ENCODE assay signal across 23 cellular contexts in the genomic region with DNA sequence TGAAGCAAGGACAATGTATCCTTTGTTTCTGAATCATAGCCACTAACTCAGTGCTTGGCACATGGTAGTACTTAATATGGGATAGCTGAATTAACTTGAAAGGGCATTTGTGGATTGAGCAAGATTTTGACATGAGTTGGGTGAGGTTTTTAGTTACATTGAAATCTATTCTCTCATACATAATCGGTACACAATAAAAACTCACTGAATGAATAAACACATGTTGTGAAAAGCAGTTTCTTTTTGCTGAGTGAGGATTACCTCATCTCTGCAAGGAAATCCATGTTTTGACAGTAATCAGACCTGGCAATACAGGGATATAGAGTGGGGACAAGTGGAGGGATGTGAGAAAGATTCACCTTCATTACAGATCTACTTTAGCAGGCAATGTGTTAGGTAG. TPM values are rescaled to one million over a fixed set of nuclear protein-coding genes. Genes with fewer than 3 reads are reported as not detected.
DNase-seq lines count a peak whose midpoint lies in the region; ATAC-seq and TF ChIP-seq lines count a peak whose summit lies in the region.
"Had no signal": no experiment of that assay in that cellular context is flagged by ENCODE, and none has a peak within 500 bp of the region (broad histone marks: within the 10 kb centered on the region; RNA-seq: fewer than 3 reads in every experiment).

No MANE protein-coding gene starts in this region.

- no peaks in the 10 kb centered on the region for H3K4me1 ChIP-seq in GM23338 (ENCODE audit: insufficient read depth)

- no peak overlapping the region for H2AFZ ChIP-seq in GM23338

- DNase-seq in DMS53 (lab: John Stamatoyannopoulos, UW) = peak; percentile 13
- no peak for DNase-seq in DMS53 treated with DMSO at 0.1 percent for 48 hours (lab: John Stamatoyannopoulos, UW; ENCODE audit: unreplicated experiment)
- peak; percentile 3 for DNase-seq in NCI-H69 (lab: John Stamatoyannopoulos, UW)
- DNase-seq in dorsolateral prefrontal cortex = no peak
- peak; percentile 17 for DNase-seq in renal cortical epithelial cell (ENCODE audit: low read depth)
- no peak for DNase-seq in amygdala (lab: John Stamatoyannopoulos, UW)
- DNase-seq in GM23338 (ENCODE audit: low spot score) = no peak
- no peak for DNase-seq in MV-4-11 (lab: John Stamatoyannopoulos, UW)
- DNase-seq: ACHN; CD4-positive, alpha-beta memory T cell; GDM1; MM.1S; NCI-H1092 treated with DMSO at 0.1 percent for 48 hours; NCI-H146; NCI-H2081; NCI-H345; NCI-H524; Right ventricle myocardium superior had no signal

- no peak overlapping the region for H3K27ac Mint-ChIP-seq in GM23338
- H3K27ac Mint-ChIP-seq: CD4-positive, alpha-beta memory T cell; T-helper 1 cell treated with Interleukin-12 subunit alpha and Interleukin-12 subunit beta and Interleukin-4 antibody, amounts not matched to agents 30 μg/mL and 1 μg/mL, for 36 hours had no signal

- no peaks in the 10 kb centered on the region for H3K4me1 Mint-ChIP-seq in GM23338
- H3K4me1 Mint-ChIP-seq: CD4-positive, alpha-beta memory T cell had no signal

- no peak for ATAC-seq in GM23338
- ATAC-seq: HCT116 had no signal

- no peaks in the 10 kb centered on the region for H3F3A ChIP-seq in GM23338 (replicated peaks; ENCODE audit: low read depth)

- H3K4me3 Mint-ChIP-seq in GM23338 = no peak overlapping the region
- H3K4me3 Mint-ChIP-seq: CD4-positive, alpha-beta memory T cell; T-helper 1 cell treated with Interleukin-12 subunit alpha and Interleukin-12 subunit beta and Interleukin-4 antibody, amounts not matched to agents 30 μg/mL and 1 μg/mL, for 36 hours had no signal

- no peaks in the 10 kb centered on the region for H3K36me3 Mint-ChIP-seq in GM23338 (ENCODE audit: low read depth)
- H3K36me3 Mint-ChIP-seq: CD4-positive, alpha-beta memory T cell had no signal

- H3K79me2 ChIP-seq in GM23338 (replicated peaks; ENCODE audit: insufficient read depth) = no peaks in the 10 kb centered on the region

- peak overlapping the region in 31 of 59 donors; percentile 5 to 71 (median 38) for H3K27ac ChIP-seq in dorsolateral prefrontal cortex
- no peak overlapping the region for H3K27ac ChIP-seq in GM23338 (ENCODE audit: low read depth)
- H3K27ac ChIP-seq: 22Rv1; BLaER1 treated with 17β-estradiol and CSF1 and Interleukin-3, amounts not matched to agents 10 nM and 100 nM had no signal

- H3K9me2 ChIP-seq in GM23338 (ENCODE audit: insufficient read depth) = no peaks in the 10 kb centered on the region

- intact Hi-C loops in dorsolateral prefrontal cortex (cut with DNase I) = no loop called here

- H3K36me3 ChIP-seq in GM23338 (ENCODE audit: insufficient read depth) = no peaks in the 10 kb centered on the region
- H3K36me3 ChIP-seq: BLaER1 treated with 17β-estradiol and CSF1 and Interleukin-3, amounts not matched to agents 10 nM and 100 nM had no signal

- no peaks in the 10 kb centered on the region for H4K20me1 ChIP-seq in GM23338 (replicated peaks; ENCODE audit: insufficient read depth)
- H4K20me1 ChIP-seq: BLaER1 treated with 17β-estradiol and CSF1 and Interleukin-3, amounts not matched to agents 10 nM and 100 nM had no signal

- H3K9me3 Mint-ChIP-seq in GM23338 = no peaks in the 10 kb centered on the region
- H3K9me3 Mint-ChIP-seq: T-helper 1 cell treated with Interleukin-12 subunit alpha and Interleukin-12 subunit beta and Interleukin-4 antibody, amounts not matched to agents 30 μg/mL and 1 μg/mL, for 36 hours had no signal

- no peaks in the 10 kb centered on the region for H3K27me3 Mint-ChIP-seq in GM23338 (ENCODE audit: insufficient read depth, low read depth, poor library complexity)

- no peak overlapping the region for H3K4me2 ChIP-seq in GM23338
- H3K4me2 ChIP-seq: BLaER1 treated with 17β-estradiol and CSF1 and Interleukin-3, amounts not matched to agents 10 nM and 100 nM had no signal

- H3K27me3 ChIP-seq in dorsolateral prefrontal cortex (peaks cover 0 to 3% (median 0%) of the 10 kb centered on the region in 45 donors), GM23338 (ENCODE audit: insufficient read depth) (no peaks in the 10 kb centered on the region)
- H3K27me3 ChIP-seq: BLaER1 treated with 17β-estradiol and CSF1 and Interleukin-3, amounts not matched to agents 10 nM and 100 nM had no signal

- TF ChIP-seq CTCF in dorsolateral prefrontal cortex (IDR thresholded peaks at IDR 0.05 in 54 of 56, conservative IDR thresholded peaks at IDR 0.05 in 2 of 56; ENCODE audit: low read depth in 1 of 56, partially characterized antibody in 56 of 56) = no peak
- no peak for TF ChIP-seq CTCF in GM23338 (conservative IDR thresholded peaks at IDR 0.05; ENCODE audit: low read depth in 2 of 2)

- H3K4me3 ChIP-seq in dorsolateral prefrontal cortex (no peak overlapping the region), GM23338 (no peak overlapping the region)
- H3K4me3 ChIP-seq: BLaER1 treated with 17β-estradiol and CSF1 and Interleukin-3, amounts not matched to agents 10 nM and 100 nM had no signal

TF ChIP-seq in GM23338, 12 proteins besides CTCF, POLR2A, EP300 and RAD21 (continues in another document):
- TF ChIP-seq EZH2 (IDR thresholded peaks at IDR 0.05; ENCODE audit: low read depth, unreplicated experiment) (no peak), POLR2AphosphoS5 (IDR thresholded peaks at IDR 0.05; ENCODE audit: low read depth) (no peak), ZNF114 (CRISPR knock-in tag; IDR thresholded peaks at IDR 0.05) (no peak), ZNF331 (CRISPR knock-in tag; IDR thresholded peaks at IDR 0.05; ENCODE audit: low read depth) (no peak), JUNB (IDR thresholded peaks at IDR 0.05; ENCODE audit: unreplicated experiment) (no peak), NANOG (IDR thresholded peaks at IDR 0.05; ENCODE audit: borderline replicate concordance) (no peak), REST (IDR thresholded peaks at IDR 0.05; ENCODE audit: unreplicated experiment) (no peak), CREB1 (CRISPR knock-in tag; IDR thresholded peaks at IDR 0.05; ENCODE audit: low read depth) (no peak), EZH2phosphoT487 (IDR thresholded peaks at IDR 0.05; ENCODE audit: unreplicated experiment) (no peak)
- TF ChIP-seq, protein P1, sequence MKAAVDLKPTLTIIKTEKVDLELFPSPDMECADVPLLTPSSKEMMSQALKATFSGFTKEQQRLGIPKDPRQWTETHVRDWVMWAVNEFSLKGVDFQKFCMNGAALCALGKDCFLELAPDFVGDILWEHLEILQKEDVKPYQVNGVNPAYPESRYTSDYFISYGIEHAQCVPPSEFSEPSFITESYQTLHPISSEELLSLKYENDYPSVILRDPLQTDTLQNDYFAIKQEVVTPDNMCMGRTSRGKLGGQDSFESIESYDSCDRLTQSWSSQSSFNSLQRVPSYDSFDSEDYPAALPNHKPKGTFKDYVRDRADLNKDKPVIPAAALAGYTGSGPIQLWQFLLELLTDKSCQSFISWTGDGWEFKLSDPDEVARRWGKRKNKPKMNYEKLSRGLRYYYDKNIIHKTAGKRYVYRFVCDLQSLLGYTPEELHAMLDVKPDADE (IDR thresholded peaks at IDR 0.05) = no peak

RNA-seq across cellular contexts. Expression of gene BEND5, which starts 54.9 kb away (rescaled TPM):
- total RNA-seq in dorsolateral prefrontal cortex (10 to 100 TPM; 12.5 to 53.8 (median 28.3) TPM), renal cortical epithelial cell (1.9 and 6.0 TPM in 2 replicates)
- 5.7 and 6.8 TPM in 2 replicates for total RNA-seq in GM23338 (2014; rRNA removed; shearing (Covaris generic))
- 12.3 TPM in 2 replicates for polyA plus RNA-seq in GM23338 (2016; fragmentation: Nextera tagmentation; extraction: Ambion mirVana)
- total RNA-seq: SK-MEL-5 had no signal

Comparison
In these comparisons a context has a peak if more than half of its experiments do, and no peak if none do; other contexts are left out.
1. DNase-seq: peak in DMS53 (single experiment), NCI-H69 (single experiment) and renal cortical epithelial cell (single experiment); none in DMS53 treated with DMSO at 0.1 percent for 48 hours (single experiment), dorsolateral prefrontal cortex (0 of 10), amygdala (0 of 56), GM23338 (single experiment) and MV-4-11 (single experiment).